ENCODE assay signal across 1 cellular context in genomic region chr12:12207746-12208145, GRCh38.
TF ChIP-seq lines count a peak whose summit lies in the region.

No MANE protein-coding gene starts in this region.

TF ChIP-seq in WTC11, 78 proteins besides CTCF, POLR2A, EP300 and RAD21 (continued from another document):
- TF ChIP-seq AFF4 (CRISPR knock-in tag; IDR thresholded peaks at IDR 0.05; ENCODE audit: borderline replicate concordance): no peak
- no peak for TF ChIP-seq CDX4 (CRISPR knock-in tag; IDR thresholded peaks at IDR 0.05; ENCODE audit: borderline replicate concordance)
- TF ChIP-seq GABPB1 (CRISPR knock-in tag; IDR thresholded peaks at IDR 0.05): no peak
- no peak for TF ChIP-seq PRRX2 (CRISPR knock-in tag; IDR thresholded peaks at IDR 0.05)
